In genomic region chr9:99682378-99682777, GRCh38 we compare ENCODE assay signal across 22 cellular contexts.
"Had no signal": no experiment of that assay in that cellular context is flagged by ENCODE, and none has a peak within 500 bp of the region (broad histone marks: within the 10 kb centered on the region; RNA-seq: fewer than 3 reads in every experiment).

No MANE protein-coding gene starts in this region.

- H3K27me3 ChIP-seq: Peyer's patch, SJCRH30 had no signal

- H3K36me3 ChIP-seq: Peyer's patch, SJCRH30 had no signal

- H3K4me3 ChIP-seq: K562, PC-9, Peyer's patch, SJCRH30 had no signal

- H2AFZ ChIP-seq: PC-9 had no signal

- H3K4me2 ChIP-seq: KMS-11, PC-9 had no signal

- ATAC-seq: K562, Right ventricle myocardium inferior, SK-N-SH treated with all-trans-retinoic acid at 6 μM for 48 hours had no signal

- H3K27ac ChIP-seq: KMS-11, PC-9, Peyer's patch, SJCRH30 had no signal

- H3K27ac Mint-ChIP-seq: IgD-negative memory B cell had no signal

- DNase-seq: MM.1S, NCI-H1092 treated with DMSO at 0.1 percent for 48 hours, NCI-H1436, NCI-H187, NCI-H2029, NCI-H2081 treated with DMSO at 0.1 percent for 48 hours, NCI-H2171, NCI-H226, NCI-H446, NCI-H510A, NCI-H524 treated with DMSO at 0.1 percent for 48 hours, NCI-H69, NCI-H774, PC-9, Peyer's patch, SHP77 treated with DMSO at 0.1 percent for 48 hours, SJCRH30 had no signal

- FAIRE-seq: K562 had no signal

- H3K4me1 ChIP-seq: Peyer's patch, SJCRH30 had no signal
